10 cellular contexts compared by ENCODE assay signal in genomic region chr1:203486618-203487370, GRCh38. TPM values are rescaled to one million over a fixed set of nuclear protein-coding genes. Genes with fewer than 3 reads are reported as not detected.
A peak's percentile ranks its signal among the peaks of the same experiment; 100 is the strongest.
DNase-seq lines count a peak whose midpoint lies in the region; ATAC-seq and TF ChIP-seq lines count a peak whose summit lies in the region.
"Had no signal": no experiment of that assay in that cellular context is flagged by ENCODE, and none has a peak within 500 bp of the region (broad histone marks: within the 10 kb centered on the region; RNA-seq: fewer than 3 reads in every experiment).

No MANE protein-coding gene starts in this region.

- no peaks in the 10 kb centered on the region for H3K36me3 Mint-ChIP-seq in activated CD4-positive, alpha-beta T cell treated with anti-CD3 and anti-CD28 coated beads, Interleukin-2, amount 10 ng/mL, durations not matched to agents 7 days and 5 days (ENCODE audit: low read depth)
- H3K36me3 Mint-ChIP-seq in MCF 10A (ENCODE audit: insufficient read depth, unreplicated experiment): no peaks in the 10 kb centered on the region

- no peak for TF ChIP-seq POLR2A in transverse colon (IDR thresholded peaks at IDR 0.05)

- H3K36me3 ChIP-seq in mesendoderm (ENCODE audit: control insufficient read depth, insufficient read depth, low read length) (no peaks in the 10 kb centered on the region), transverse colon (no peaks in the 10 kb centered on the region)

- H3K4me3 ChIP-seq in mesendoderm (ENCODE audit: low read length): no peak overlapping the region
- H3K4me3 ChIP-seq in transverse colon: peak overlapping the region in 2 of 4 donors; percentile 19 to 35

- H3K23ac ChIP-seq in mesendoderm (ENCODE audit: low read length): no peak overlapping the region

- H3K79me1 ChIP-seq in mesendoderm (ENCODE audit: low read length): no peaks in the 10 kb centered on the region

- H3K18ac ChIP-seq in mesendoderm (ENCODE audit: low read length): peak overlapping the region; percentile 10

- H3K27ac ChIP-seq in mesendoderm (ENCODE audit: low read depth, low read length) (no peak overlapping the region), transverse colon (peak overlapping the region; percentile 67 to 82 (median 73))

- in situ Hi-C loops in transverse colon (cut with MboI; ENCODE audit: low pct_ligation_motif_present in 1 of 4, low pct_unique_long_range_greater_than_20kb in 1 of 4, low sequenced_read_pairs in 3 of 4): loop anchor here (10.0 to 25.0 kb wide), 4 partner anchors 124 to 222 kb away; partner anchors contain the start of gene FMOD (in 1 of the 4)

- ATAC-seq in HG03135 (IDR thresholded peaks at IDR 0.05; ENCODE audit: unreplicated experiment): no peak

- intact Hi-C loops in MCF 10A (cut with micrococcal nuclease): loop anchor here (1.0 to 5.0 kb wide), 4 partner anchors 44 to 213 kb away; no protein-coding TSS in a partner anchor
- intact Hi-C loops in transverse colon (cut with DNase I; ENCODE audit: low total_unique reads): loop anchor here (2.0 to 5.0 kb wide), 3 partner anchors 44 to 220 kb away; no protein-coding TSS in a partner anchor

- no peak overlapping the region for H4K8ac ChIP-seq in mesendoderm (ENCODE audit: low read depth, low read length)

- DNase-seq in activated CD4-positive, alpha-beta T cell treated with anti-CD3 and anti-CD28 coated beads, Interleukin-2, amount 10 ng/mL, durations not matched to agents 7 days and 5 days: no peak
- no peak for DNase-seq in activated CD4-positive, alpha-beta T cell treated with anti-CD3 and anti-CD28 coated beads for 48 hours
- DNase-seq in MCF 10A (ENCODE audit: unreplicated experiment) (no peak), mesendoderm (no peak), transverse colon (no peak), COLO668 (lab: John Stamatoyannopoulos, UW; ENCODE audit: unreplicated experiment) (no peak), ecto neural progenitor cell (ENCODE audit: low spot score) (no peak)
- DNase-seq: NCI-H1417 treated with DMSO at 0.1 percent for 48 hours had no signal

- H3K4me1 ChIP-seq in mesendoderm (ENCODE audit: control insufficient read depth, low read depth, low read length) (peaks cover 12% of the 10 kb centered on the region), transverse colon (peaks cover 3 to 22% (median 4%) of the 10 kb centered on the region in 4 donors)

- no peak overlapping the region for H2BK5ac ChIP-seq in mesendoderm (ENCODE audit: low read length)

- H3K9me3 ChIP-seq in transverse colon: no peaks in the 10 kb centered on the region

- H3K9me3 Mint-ChIP-seq in activated CD4-positive, alpha-beta T cell treated with anti-CD3 and anti-CD28 coated beads, Interleukin-2, amount 10 ng/mL, durations not matched to agents 7 days and 5 days: no peaks in the 10 kb centered on the region
- H3K9me3 Mint-ChIP-seq in MCF 10A (ENCODE audit: unreplicated experiment): no peaks in the 10 kb centered on the region

- H3K4me3 Mint-ChIP-seq in activated CD4-positive, alpha-beta T cell treated with anti-CD3 and anti-CD28 coated beads, Interleukin-2, amount 10 ng/mL, durations not matched to agents 7 days and 5 days: peak overlapping the region; percentile 51
- peak overlapping the region; percentile 66 for H3K4me3 Mint-ChIP-seq in MCF 10A (ENCODE audit: unreplicated experiment)

- CTCF ChIA-PET in activated CD4-positive, alpha-beta T cell treated with anti-CD3 and anti-CD28 coated beads, Interleukin-2, amount 10 ng/mL, durations not matched to agents 7 days and 5 days (lab: Charles Lee): interaction anchor here (0.6 to 5.0 kb wide), 14 partner anchors 9 to 218 kb away, joined by 3 to 64 read pairs (median 3); no protein-coding TSS in a partner anchor
- CTCF ChIA-PET in MCF 10A (lab: Yijun Ruan, JAX): interaction anchor here (0.6 to 38.6 kb wide), 34 partner anchors 10 to 610 kb away, joined by 3 to 981 read pairs (median 7); partner anchors contain the start of genes FMOD and PRELP

- no peak overlapping the region for H2AK5ac ChIP-seq in mesendoderm (ENCODE audit: low read length)

- no CpG with 5 or more reads among the region's 28 CpGs for WGBS in mesendoderm (ENCODE audit: extremely low coverage, insufficient coverage, low lambda C conversion rate)
- 87 to 88% methylated on average over 10 to 28 of the region's 28 CpGs for WGBS in transverse colon (ENCODE audit: low coverage in 1 of 2), 2 donors

- H2BK120ac ChIP-seq in mesendoderm (ENCODE audit: low read depth, low read length): no peak overlapping the region

- no peak overlapping the region for H3K4me2 ChIP-seq in mesendoderm (ENCODE audit: low read length)

- TF ChIP-seq EP300 in transverse colon (IDR thresholded peaks at IDR 0.05; ENCODE audit: low read depth): no peak

- H3K56ac ChIP-seq in mesendoderm (ENCODE audit: low read length): peak overlapping the region; percentile 80

- H3K27me3 Mint-ChIP-seq in activated CD4-positive, alpha-beta T cell treated with anti-CD3 and anti-CD28 coated beads, Interleukin-2, amount 10 ng/mL, durations not matched to agents 7 days and 5 days: no peaks in the 10 kb centered on the region
- H3K27me3 Mint-ChIP-seq in MCF 10A (ENCODE audit: insufficient read depth, unreplicated experiment): peaks cover 7% of the 10 kb centered on the region

- H3K27me3 ChIP-seq in mesendoderm (ENCODE audit: insufficient read depth, low read length, poor library complexity) (no peaks in the 10 kb centered on the region), transverse colon (no peaks in the 10 kb centered on the region)

- H2BK15ac ChIP-seq in mesendoderm (replicated peaks; ENCODE audit: low read depth): no peak overlapping the region

- peaks cover 8% of the 10 kb centered on the region for H3K4me1 Mint-ChIP-seq in activated CD4-positive, alpha-beta T cell treated with anti-CD3 and anti-CD28 coated beads, Interleukin-2, amount 10 ng/mL, durations not matched to agents 7 days and 5 days
- peaks cover 6% of the 10 kb centered on the region for H3K4me1 Mint-ChIP-seq in MCF 10A (ENCODE audit: insufficient read depth, unreplicated experiment)

- H3K27ac Mint-ChIP-seq in activated CD4-positive, alpha-beta T cell treated with anti-CD3 and anti-CD28 coated beads, Interleukin-2, amount 10 ng/mL, durations not matched to agents 7 days and 5 days: no peak overlapping the region
- H3K27ac Mint-ChIP-seq in MCF 10A (ENCODE audit: low read depth, unreplicated experiment): peak overlapping the region; percentile 26

- H4K5ac ChIP-seq in mesendoderm (ENCODE audit: low read length): no peak overlapping the region

- no peaks in the 10 kb centered on the region for H3K79me2 ChIP-seq in mesendoderm (ENCODE audit: control insufficient read depth, insufficient read depth, low read length)

- peak overlapping the region; percentile 63 for H3K4ac ChIP-seq in mesendoderm (ENCODE audit: low read depth, low read length)

- POLR2A ChIA-PET in activated CD4-positive, alpha-beta T cell treated with anti-CD3 and anti-CD28 coated beads, Interleukin-2, amount 10 ng/mL, durations not matched to agents 7 days and 5 days (lab: Charles Lee): no interaction called here
- POLR2A ChIA-PET in MCF 10A (lab: Yijun Ruan, JAX): interaction anchor here (0.9 to 1.8 kb wide), 3 partner anchors 147 to 188 kb away, joined by 3 to 4 read pairs (median 4); no protein-coding TSS in a partner anchor

- peak overlapping the region; percentile 55 for H3K9ac ChIP-seq in mesendoderm (ENCODE audit: low read length)

- BruUV-seq in MCF 10A (replicated peaks; lab: Mats Ljungman, UMichigan): no TSS peak

- no peak for TF ChIP-seq CTCF in MCF 10A (IDR thresholded peaks at IDR 0.05; ENCODE audit: unreplicated experiment)
- TF ChIP-seq CTCF in transverse colon (IDR thresholded peaks at IDR 0.05): no peak

RNA-seq across cellular contexts. Expression of gene OPTC, which starts 7.2 kb away (rescaled TPM):
- not detected for total RNA-seq in activated CD4-positive, alpha-beta T cell treated with anti-CD3 and anti-CD28 coated beads, Interleukin-2, amount 10 ng/mL, durations not matched to agents 7 days and 5 days
- total RNA-seq in MCF 10A (2022): not detected in 2 replicates
- polyA plus RNA-seq in mesendoderm (2013, experiment 1 of 2): 0.42 TPM
- 0.55 TPM for polyA plus RNA-seq in mesendoderm (2013, experiment 2 of 2)
- total RNA-seq in transverse colon: not detected
- polyA plus RNA-seq: BJ had no signal

RNA-seq across cellular contexts. Expression of gene PRELP, which starts 11.2 kb away (rescaled TPM):
- total RNA-seq in activated CD4-positive, alpha-beta T cell treated with anti-CD3 and anti-CD28 coated beads, Interleukin-2, amount 10 ng/mL, durations not matched to agents 7 days and 5 days: not detected
- total RNA-seq in MCF 10A (2022) (not detected in 2 replicates), transverse colon (10 to 100 TPM; 15.4 to 35.2 (median 23.3) TPM)
- 0.04 TPM for polyA plus RNA-seq in mesendoderm (2013, experiment 1 of 2)
- 0.04 TPM for polyA plus RNA-seq in mesendoderm (2013, experiment 2 of 2)

Comparison
In these comparisons a context has a peak if more than half of its experiments do, and no peak if none do; other contexts are left out.
1. RNA of gene PRELP, which starts 11.2 kb away (total RNA-seq): 15.4 to 35.2 TPM in transverse colon; not detected in MCF 10A and not detected in activated CD4-positive, alpha-beta T cell treated with anti-CD3 and anti-CD28 coated beads, Interleukin-2, amount 10 ng/mL, durations not matched to agents 7 days and 5 days; every median in the first group is over 10 times any median in the second.